11 cellular contexts compared by ENCODE assay signal in genomic region chr6:2630362-2630761, GRCh38.
DNase-seq lines count a peak whose midpoint lies in the region; ATAC-seq and TF ChIP-seq lines count a peak whose summit lies in the region.
"Had no signal": no experiment of that assay in that cellular context is flagged by ENCODE, and none has a peak within 500 bp of the region (broad histone marks: within the 10 kb centered on the region; RNA-seq: fewer than 3 reads in every experiment).

No MANE protein-coding gene starts in this region.

- in situ Hi-C loops in GM23248 (cut with MboI), result loop anchor here (25.0 kb wide), 2 partner anchors 518 to 1043 kb away; no protein-coding TSS in a partner anchor

- H3K36me3 Mint-ChIP-seq in T-cell, result no peaks in the 10 kb centered on the region

- no peak for TF ChIP-seq POLR2A in esophagus squamous epithelium (IDR thresholded peaks at IDR 0.05)

- H3K27ac ChIP-seq in GM23248 (peak overlapping the region; percentile 64), esophagus squamous epithelium (peak overlapping the region; percentile 53 to 79 (median 66)), psoas muscle (peak overlapping the region; percentile 75)
- H3K27ac ChIP-seq: transverse colon had no signal

- TF ChIP-seq CTCF in esophagus squamous epithelium (IDR thresholded peaks at IDR 0.05), result no peak
- TF ChIP-seq CTCF in psoas muscle (IDR thresholded peaks at IDR 0.05), result no peak

- peaks cover 22% of the 10 kb centered on the region for H3F3A ChIP-seq in GM23248 (ENCODE audit: insufficient read depth)

- H3K27me3 ChIP-seq in GM23248 (replicated peaks; ENCODE audit: insufficient read depth) (no peaks in the 10 kb centered on the region), esophagus squamous epithelium (no peaks in the 10 kb centered on the region), psoas muscle (ENCODE audit: insufficient read depth in 3 of 3, low read length in 2 of 3) (no peaks in the 10 kb centered on the region)
- H3K27me3 ChIP-seq: transverse colon had no signal

- no peak overlapping the region for H3K4me2 ChIP-seq in GM23248 (ENCODE audit: unreplicated experiment)

- no peaks in the 10 kb centered on the region for H3K9me3 Mint-ChIP-seq in T-cell

- no peak overlapping the region for H2AFZ ChIP-seq in GM23248

- POLR2A ChIA-PET in T-cell (lab: Charles Lee), result no interaction called here

- no peaks in the 10 kb centered on the region for H3K79me2 ChIP-seq in GM23248 (ENCODE audit: insufficient read depth)

- peaks cover 18% of the 10 kb centered on the region for H3K4me1 ChIP-seq in GM23248 (ENCODE audit: insufficient read depth)
- peaks cover 13 to 53% (median 20%) of the 10 kb centered on the region in 3 donors for H3K4me1 ChIP-seq in esophagus squamous epithelium
- peaks cover 30% of the 10 kb centered on the region for H3K4me1 ChIP-seq in psoas muscle

- H3K4me3 ChIP-seq in GM23248 (no peak overlapping the region), esophagus squamous epithelium (no peak overlapping the region), psoas muscle (no peak overlapping the region)
- H3K4me3 ChIP-seq: transverse colon had no signal

- H4K20me1 ChIP-seq in GM23248 (ENCODE audit: insufficient read depth), result no peaks in the 10 kb centered on the region

- CTCF ChIA-PET in T-cell (lab: Charles Lee), result interaction anchor here (0.6 to 1.1 kb wide), 2 partner anchors 110 to 1006 kb away, joined by 5 to 8 read pairs; no protein-coding TSS in a partner anchor

- peaks cover 0 to 8% of the 10 kb centered on the region in 2 donors for H3K27me3 Mint-ChIP-seq in T-cell

- H3K9me2 ChIP-seq in GM23248 (ENCODE audit: insufficient read depth), result no peaks in the 10 kb centered on the region

- DNase-seq in GM23248 (peak; percentile 95), SHP77 (lab: John Stamatoyannopoulos, UW) (peak; percentile 28 to 62), esophagus squamous epithelium (lab: John Stamatoyannopoulos, UW) (no peak), psoas muscle (no peak), T-cell (no peak)
- DNase-seq: activated CD4-positive, CD25-positive, alpha-beta regulatory T cell; NCI-H748 treated with DMSO at 0.1 percent for 48 hours; transverse colon had no signal

- H3K4me1 Mint-ChIP-seq in T-cell, result peaks cover 4 to 6% (median 5%) of the 10 kb centered on the region in 3 donors

- no peaks in the 10 kb centered on the region for H3K9me3 ChIP-seq in GM23248 (ENCODE audit: low read depth)
- no peaks in the 10 kb centered on the region for H3K9me3 ChIP-seq in esophagus squamous epithelium
- H3K9me3 ChIP-seq in psoas muscle, result no peaks in the 10 kb centered on the region
- H3K9me3 ChIP-seq: transverse colon had no signal

- H3K27ac Mint-ChIP-seq in T-cell, result no peak overlapping the region

- no peak overlapping the region for H3K4me3 Mint-ChIP-seq in T-cell

- H3K9ac ChIP-seq in GM23248, result peak overlapping the region; percentile 22; the same call in 1 of the 2 replicates

- WGBS in GM23248 (ENCODE audit: low coverage in 1 of 2, low lambda C conversion rate in 2 of 2, missing lambda C conversion rate in 2 of 2), 2 experiments, result 25 to 26% methylated on average over 6 of the region's 6 CpGs
- 25 to 51% methylated on average over 6 of the region's 6 CpGs for WGBS in esophagus squamous epithelium, 2 donors
- WGBS in psoas muscle, 3 donors, result 53 to 72% (median 62%) methylated on average over 6 of the region's 6 CpGs

- ATAC-seq in psoas muscle (peak; percentile 13 to 51 (median 17)), GM18858 (IDR thresholded peaks at IDR 0.05; ENCODE audit: unreplicated experiment) (no peak), T-cell (replicated peaks in 1 of 4) (no peak), GM21447 (IDR thresholded peaks at IDR 0.05; ENCODE audit: unreplicated experiment) (no peak), HG03442 (IDR thresholded peaks at IDR 0.05; ENCODE audit: unreplicated experiment) (no peak)

- intact Hi-C loops in esophagus squamous epithelium (cut with DNase I) (no loop called here), psoas muscle (cut with DNase I) (loop anchor here (5.0 to 10.0 kb wide), 6 partner anchors 178 to 946 kb away; partner anchors contain the start of gene GMDS (in 2 of the 2))

- H3K36me3 ChIP-seq in GM23248 (ENCODE audit: low read depth), result no peaks in the 10 kb centered on the region
- H3K36me3 ChIP-seq in esophagus squamous epithelium, result no peaks in the 10 kb centered on the region
- no peaks in the 10 kb centered on the region for H3K36me3 ChIP-seq in psoas muscle (ENCODE audit: insufficient read depth in 1 of 2, low read depth in 1 of 2)
- H3K36me3 ChIP-seq: transverse colon had no signal

Comparison
In these comparisons a context has a peak if more than half of its experiments do, and no peak if none do; other contexts are left out.
1. DNase-seq: peak in GM23248 (single experiment) and SHP77 (2 of 2); none in esophagus squamous epithelium (single experiment), psoas muscle (0 of 2) and T-cell (0 of 34).
2. ATAC-seq: peak in psoas muscle (4 of 4); none in GM18858 (single experiment), T-cell (0 of 4), GM21447 (single experiment) and HG03442 (single experiment).
3. Peak in every context shown above with its lines, with median percentiles within 50 percentile points of each other: H3K27ac ChIP-seq.